26 cellular contexts compared by ENCODE assay signal in the genomic region with DNA sequence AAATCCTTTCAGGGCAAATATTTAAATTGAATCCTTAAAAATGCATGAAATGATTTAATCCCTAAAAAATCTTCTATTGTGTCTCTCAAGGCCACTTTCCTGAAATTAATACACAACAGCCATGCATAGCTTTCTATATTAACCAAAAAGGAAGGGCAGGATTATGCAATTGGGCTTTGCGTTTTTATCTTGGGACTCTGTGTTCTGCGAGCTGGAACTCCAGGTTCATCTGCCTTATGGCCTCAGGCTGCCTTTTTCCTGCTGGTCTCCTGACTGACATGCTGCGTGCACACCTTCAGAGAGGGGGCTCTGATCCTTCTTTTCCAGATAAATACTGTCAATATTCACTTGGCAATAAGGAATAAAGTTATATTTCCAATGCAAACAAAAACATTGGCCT.
"Had no signal": no experiment of that assay in that cellular context is flagged by ENCODE, and none has a peak within 500 bp of the region (broad histone marks: within the 10 kb centered on the region; RNA-seq: fewer than 3 reads in every experiment).

No MANE protein-coding gene starts in this region.

- DNase-seq: activated CD4-positive, alpha-beta T cell treated with anti-CD3 and anti-CD28 coated beads for 48 hours; activated CD4-positive, alpha-beta T cell treated with anti-CD3 and anti-CD28 coated beads, Interleukin-2, amount 50 U/mL, for 48 hours; activated CD8-positive, alpha-beta memory T cell treated with anti-CD3 and anti-CD28 coated beads, Interleukin-2, amount 50 U/mL, for 48 hours; activated gamma-delta T cell; activated naive CD4-positive, alpha-beta T cell treated with anti-CD3 and anti-CD28 coated beads, Interleukin-2, amount 10 ng/mL, durations not matched to agents 7 days and 5 days; activated T-cell treated with anti-CD3 and anti-CD28 coated beads, Interleukin-2, amount 50 U/mL, for 24 hours; cerebellar nuclear complex; effector memory CD8-positive, alpha-beta T cell; erythroblast; hippocampal formation; lower lobe of right lung; mesenchymal stem cell; naive thymus-derived CD8-positive, alpha-beta T cell; occipital lobe; psoas muscle; stimulated activated CD4-positive, alpha-beta T cell treated with anti-CD3 and anti-CD28 coated beads, Interleukin-15, amount 100 ng/mL, for 24 hours; stimulated activated CD4-positive, alpha-beta T cell treated with anti-CD3 and anti-CD28 coated beads, Interleukin-2, amount 100 ng/mL, for 24 hours; stimulated activated naive B cell treated with anti-CD40 and anti-IgM and Interleukin-4, amounts not matched to agents 10 μg/mL and 1 μg/mL and 100 μg/mL, for 72 hours; stomach; T-helper 1 cell; thyroid gland; WERI-Rb-1 had no signal

- H3K4me1 ChIP-seq: lower lobe of right lung, neural progenitor cell, parathyroid adenoma, psoas muscle, stomach, thyroid gland had no signal

- H3K79me2 ChIP-seq: parathyroid adenoma had no signal

- H3K4me2 ChIP-seq: neural progenitor cell had no signal

- H3K9me3 ChIP-seq: lower lobe of right lung, psoas muscle, stomach, thyroid gland had no signal

- H3K9ac ChIP-seq: neural progenitor cell, parathyroid adenoma had no signal

- H3K4me3 ChIP-seq: coronary artery, lower lobe of right lung, neural progenitor cell, psoas muscle, stomach, thyroid gland had no signal

- H3K36me3 ChIP-seq: lower lobe of right lung, neural progenitor cell, stomach, thyroid gland, WERI-Rb-1 had no signal

- H3K27me3 ChIP-seq: neural progenitor cell, stomach, thyroid gland had no signal

- H2AFZ ChIP-seq: neural progenitor cell, parathyroid adenoma had no signal

- H3K27ac ChIP-seq: coronary artery, lower lobe of right lung, neural progenitor cell, parathyroid adenoma, psoas muscle, stomach, thyroid gland, WERI-Rb-1 had no signal

- ATAC-seq: activated CD4-positive, CD25-positive, alpha-beta regulatory T cell treated with anti-CD3 and anti-CD28 coated beads, Interleukin-2, amount 50 U/mL, for 24 hours; effector memory CD8-positive, alpha-beta T cell; lower lobe of right lung; naive thymus-derived CD8-positive, alpha-beta T cell; stimulated activated naive B cell treated with anti-CD40 and anti-IgM and Interleukin-4, amounts not matched to agents 10 μg/mL and 1 μg/mL and 100 μg/mL, for 72 hours had no signal
